In genomic region chr14:35365130-35366047, GRCh38 we compare ENCODE assay signal across 8 cellular contexts. TPM values are rescaled to one million over a fixed set of nuclear protein-coding genes. Genes with fewer than 3 reads are reported as not detected.
DNase-seq lines count a peak whose midpoint lies in the region; ATAC-seq and TF ChIP-seq lines count a peak whose summit lies in the region.

No MANE protein-coding gene starts in this region.

- TF ChIP-seq POLR2A in adrenal gland (IDR thresholded peaks at IDR 0.05), result peak in 1 of 2 donors; percentile 78

- peak overlapping the region; percentile 84 to 97 (median 91) for H3K27ac ChIP-seq in adrenal gland

- no peaks in the 10 kb centered on the region for H3K9me3 ChIP-seq in adrenal gland (replicated peaks in 1 of 3)

- peak; percentile 48 for ATAC-seq in HG02588 (IDR thresholded peaks at IDR 0.05; ENCODE audit: unreplicated experiment)

- intact Hi-C loops in adrenal gland (cut with DNase I), result no loop called here

- no peak for TF ChIP-seq CTCF in adrenal gland (IDR thresholded peaks at IDR 0.05)

- peak; percentile 36 to 72 for DNase-seq in SW 1271 (lab: John Stamatoyannopoulos, UW)
- peak; percentile 89 to 98 (median 97) for DNase-seq in adrenal gland
- peak; percentile 95 for DNase-seq in islet precursor cell
- peak; percentile 68 to 72 for DNase-seq in stimulated activated CD4-positive, alpha-beta T cell treated with anti-CD3 and anti-CD28 coated beads, Interleukin-2, amount 100 ng/mL, for 48 hours
- DNase-seq in SHP77 treated with DMSO at 0.1 percent for 48 hours (lab: John Stamatoyannopoulos, UW), result no peak
- DNase-seq in T-helper 9 cell, result no peak
- no peak for DNase-seq in NCI-H128 (lab: John Stamatoyannopoulos, UW; ENCODE audit: unreplicated experiment)

- no peaks in the 10 kb centered on the region for H3K36me3 ChIP-seq in adrenal gland (replicated peaks in 1 of 2)

- H3K4me1 ChIP-seq in adrenal gland (replicated peaks in 1 of 2), result peaks cover 18 to 24% of the 10 kb centered on the region in 2 donors

- no peaks in the 10 kb centered on the region for H3K27me3 ChIP-seq in adrenal gland

- WGBS in adrenal gland, 4 donors, result 22 to 32% (median 30%) methylated on average over 8 to 13 of the region's 13 CpGs

- H3K4me3 ChIP-seq in adrenal gland, result no peak overlapping the region

RNA-seq across cellular contexts. Expression of gene NFKBIA, which starts 39.2 kb away (rescaled TPM):
- 100 to 1,000 TPM; 183 to 677 (median 295) TPM for total RNA-seq in adrenal gland
- polyA plus RNA-seq in adrenal gland, result 100 to 1,000 TPM; 106 to 152 (median 138) TPM

Comparison
In these comparisons a context has a peak if more than half of its experiments do, and no peak if none do; other contexts are left out.
1. DNase-seq: peak in SW 1271 (2 of 2), adrenal gland (7 of 7), islet precursor cell (single experiment) and stimulated activated CD4-positive, alpha-beta T cell treated with anti-CD3 and anti-CD28 coated beads, Interleukin-2, amount 100 ng/mL, for 48 hours (2 of 2); none in SHP77 treated with DMSO at 0.1 percent for 48 hours (single experiment), T-helper 9 cell (single experiment) and NCI-H128 (single experiment).